Comparison of ENCODE assay signal across 2 cellular contexts in genomic region chr17:3886776-3887175, GRCh38.
TF ChIP-seq lines count a peak whose summit lies in the region.

No MANE protein-coding gene starts in this region.

TF ChIP-seq in liver, 16 proteins besides CTCF, POLR2A, EP300 and RAD21:
- TF ChIP-seq NR2F2 (IDR thresholded peaks at IDR 0.05) (peak; percentile 93), HNF4A (conservative IDR thresholded peaks at IDR 0.05) (no peak), RXRA (IDR thresholded peaks at IDR 0.05) (peak; percentile 42 to 49), REST (IDR thresholded peaks at IDR 0.05) (no peak), EGR1 (IDR thresholded peaks at IDR 0.05; ENCODE audit: low read depth in 2 of 2) (peak; percentile 33 to 78), SP1 (IDR thresholded peaks at IDR 0.05) (peak; percentile 55)

TF ChIP-seq in HepG2, 621 proteins besides CTCF, POLR2A, EP300 and RAD21:
- TF ChIP-seq ZNF512B (CRISPR knock-in tag; IDR thresholded peaks at IDR 0.05; ENCODE audit: borderline replicate concordance), result no peak
- TF ChIP-seq FOSL2 (CRISPR knock-in tag; IDR thresholded peaks at IDR 0.05), result no peak
- no peak for TF ChIP-seq CCAR2 (optimal IDR thresholded peaks at IDR 0.05; ENCODE audit: low read depth, low read length)
- TF ChIP-seq ZNF549 (CRISPR knock-in tag; IDR thresholded peaks at IDR 0.05), result no peak
- TF ChIP-seq, protein P1, sequence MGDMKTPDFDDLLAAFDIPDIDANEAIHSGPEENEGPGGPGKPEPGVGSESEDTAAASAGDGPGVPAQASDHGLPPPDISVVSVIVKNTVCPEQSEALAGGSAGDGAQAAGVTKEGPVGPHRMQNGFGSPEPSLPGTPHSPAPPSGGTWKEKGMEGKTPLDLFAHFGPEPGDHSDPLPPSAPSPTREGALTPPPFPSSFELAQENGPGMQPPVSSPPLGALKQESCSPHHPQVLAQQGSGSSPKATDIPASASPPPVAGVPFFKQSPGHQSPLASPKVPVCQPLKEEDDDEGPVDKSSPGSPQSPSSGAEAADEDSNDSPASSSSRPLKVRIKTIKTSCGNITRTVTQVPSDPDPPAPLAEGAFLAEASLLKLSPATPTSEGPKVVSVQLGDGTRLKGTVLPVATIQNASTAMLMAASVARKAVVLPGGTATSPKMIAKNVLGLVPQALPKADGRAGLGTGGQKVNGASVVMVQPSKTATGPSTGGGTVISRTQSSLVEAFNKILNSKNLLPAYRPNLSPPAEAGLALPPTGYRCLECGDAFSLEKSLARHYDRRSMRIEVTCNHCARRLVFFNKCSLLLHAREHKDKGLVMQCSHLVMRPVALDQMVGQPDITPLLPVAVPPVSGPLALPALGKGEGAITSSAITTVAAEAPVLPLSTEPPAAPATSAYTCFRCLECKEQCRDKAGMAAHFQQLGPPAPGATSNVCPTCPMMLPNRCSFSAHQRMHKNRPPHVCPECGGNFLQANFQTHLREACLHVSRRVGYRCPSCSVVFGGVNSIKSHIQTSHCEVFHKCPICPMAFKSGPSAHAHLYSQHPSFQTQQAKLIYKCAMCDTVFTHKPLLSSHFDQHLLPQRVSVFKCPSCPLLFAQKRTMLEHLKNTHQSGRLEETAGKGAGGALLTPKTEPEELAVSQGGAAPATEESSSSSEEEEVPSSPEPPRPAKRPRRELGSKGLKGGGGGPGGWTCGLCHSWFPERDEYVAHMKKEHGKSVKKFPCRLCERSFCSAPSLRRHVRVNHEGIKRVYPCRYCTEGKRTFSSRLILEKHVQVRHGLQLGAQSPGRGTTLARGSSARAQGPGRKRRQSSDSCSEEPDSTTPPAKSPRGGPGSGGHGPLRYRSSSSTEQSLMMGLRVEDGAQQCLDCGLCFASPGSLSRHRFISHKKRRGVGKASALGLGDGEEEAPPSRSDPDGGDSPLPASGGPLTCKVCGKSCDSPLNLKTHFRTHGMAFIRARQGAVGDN (CRISPR knock-in tag; IDR thresholded peaks at IDR 0.05), result no peak
- TF ChIP-seq, protein P2, sequence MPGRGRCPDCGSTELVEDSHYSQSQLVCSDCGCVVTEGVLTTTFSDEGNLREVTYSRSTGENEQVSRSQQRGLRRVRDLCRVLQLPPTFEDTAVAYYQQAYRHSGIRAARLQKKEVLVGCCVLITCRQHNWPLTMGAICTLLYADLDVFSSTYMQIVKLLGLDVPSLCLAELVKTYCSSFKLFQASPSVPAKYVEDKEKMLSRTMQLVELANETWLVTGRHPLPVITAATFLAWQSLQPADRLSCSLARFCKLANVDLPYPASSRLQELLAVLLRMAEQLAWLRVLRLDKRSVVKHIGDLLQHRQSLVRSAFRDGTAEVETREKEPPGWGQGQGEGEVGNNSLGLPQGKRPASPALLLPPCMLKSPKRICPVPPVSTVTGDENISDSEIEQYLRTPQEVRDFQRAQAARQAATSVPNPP (CRISPR knock-in tag; IDR thresholded peaks at IDR 0.05), result no peak
- TF ChIP-seq ZMYM3 (CRISPR knock-in tag; IDR thresholded peaks at IDR 0.05), result no peak
- TF ChIP-seq ESRRA (CRISPR knock-in tag; IDR thresholded peaks at IDR 0.05; ENCODE audit: low read depth), result no peak
- no peak for TF ChIP-seq ZNF136 (CRISPR knock-in tag; IDR thresholded peaks at IDR 0.05; ENCODE audit: low read depth)
- no peak for TF ChIP-seq ZNF550 (CRISPR knock-in tag; IDR thresholded peaks at IDR 0.05; ENCODE audit: borderline replicate concordance)
- no peak for TF ChIP-seq ZNF770 (CRISPR knock-in tag; IDR thresholded peaks at IDR 0.05)
- TF ChIP-seq MTA1 (CRISPR knock-in tag; IDR thresholded peaks at IDR 0.05; ENCODE audit: borderline replicate concordance), result no peak
- TF ChIP-seq, protein P3, sequence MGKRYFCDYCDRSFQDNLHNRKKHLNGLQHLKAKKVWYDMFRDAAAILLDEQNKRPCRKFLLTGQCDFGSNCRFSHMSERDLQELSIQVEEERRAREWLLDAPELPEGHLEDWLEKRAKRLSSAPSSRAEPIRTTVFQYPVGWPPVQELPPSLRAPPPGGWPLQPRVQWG (CRISPR knock-in tag; IDR thresholded peaks at IDR 0.05; ENCODE audit: borderline replicate concordance, low read depth), result no peak
- no peak for TF ChIP-seq RORA (CRISPR knock-in tag; IDR thresholded peaks at IDR 0.05)
- no peak for TF ChIP-seq ONECUT2 (CRISPR knock-in tag; IDR thresholded peaks at IDR 0.05)
- TF ChIP-seq NFE2L1 (CRISPR knock-in tag; IDR thresholded peaks at IDR 0.05; ENCODE audit: borderline replicate concordance), result no peak
- TF ChIP-seq PRDM15 (CRISPR knock-in tag; IDR thresholded peaks at IDR 0.05), result no peak
- no peak for TF ChIP-seq ZNF296 (CRISPR knock-in tag; conservative IDR thresholded peaks at IDR 0.05)
